ENCODE assay signal across 4 cellular contexts in the genomic region with DNA sequence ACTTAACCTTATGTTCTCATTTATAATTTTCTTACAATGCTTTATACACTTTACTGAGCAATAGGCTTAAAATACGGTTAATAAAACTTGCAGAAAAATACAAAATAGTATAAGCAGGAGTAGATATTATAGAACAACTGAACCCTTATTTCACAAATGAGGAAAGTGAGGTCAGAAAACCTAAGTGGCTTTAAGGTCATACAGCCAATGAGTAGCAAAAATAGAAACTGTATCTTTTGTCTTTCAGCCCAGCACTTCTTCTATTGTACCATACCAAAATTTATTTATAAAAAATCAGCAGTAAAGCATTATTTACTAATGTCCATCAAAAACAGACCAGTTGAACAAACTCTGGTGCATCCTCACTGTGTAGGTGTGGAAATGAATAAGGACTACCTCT.
"Had no signal": no experiment of that assay in that cellular context is flagged by ENCODE, and none has a peak within 500 bp of the region (broad histone marks: within the 10 kb centered on the region; RNA-seq: fewer than 3 reads in every experiment).

No MANE protein-coding gene starts in this region.

- H3K4me3 ChIP-seq: GM23338 had no signal

- ATAC-seq: GM23338 had no signal

- DNase-seq: H9, HCEC 1CT, IMR-90 had no signal
